ENCODE assay signal across 17 cellular contexts in genomic region chr11:67031791-67032561, GRCh38. TPM values are rescaled to one million over a fixed set of nuclear protein-coding genes. Genes with fewer than 3 reads are reported as not detected.
DNase-seq lines count a peak whose midpoint lies in the region; ATAC-seq and TF ChIP-seq lines count a peak whose summit lies in the region.
"Had no signal": no experiment of that assay in that cellular context is flagged by ENCODE, and none has a peak within 500 bp of the region (broad histone marks: within the 10 kb centered on the region; RNA-seq: fewer than 3 reads in every experiment).

No MANE protein-coding gene starts in this region.

- no peak overlapping the region for H3K27ac Mint-ChIP-seq in WTC11
- H3K27ac Mint-ChIP-seq in stimulated activated memory B cell treated with anti-CD40 and anti-IgM and Interleukin-4, amounts not matched to agents 10 μg/mL and 1 μg/mL and 100 μg/mL, for 72 hours = no peak overlapping the region
- H3K27ac Mint-ChIP-seq in activated T-helper 17 cell treated with anti-CD3 and anti-CD28 coated beads, Interleukin-2, amount 50 U/mL, for 72 hours = no peak overlapping the region
- H3K27ac Mint-ChIP-seq: activated CD8-positive, alpha-beta T cell treated with anti-CD3 and anti-CD28 coated beads for 36 hours; activated naive CD8-positive, alpha-beta T cell treated with anti-CD3 and anti-CD28 coated beads for 36 hours; CD8-positive, alpha-beta memory T cell; effector memory CD8-positive, alpha-beta T cell; T-helper 1 cell treated with Interleukin-12 subunit alpha and Interleukin-12 subunit beta and Interleukin-4 antibody, amounts not matched to agents 30 μg/mL and 1 μg/mL, for 36 hours had no signal

- no peaks in the 10 kb centered on the region for H3K36me3 Mint-ChIP-seq in WTC11
- H3K36me3 Mint-ChIP-seq in stimulated activated memory B cell treated with anti-CD40 and anti-IgM and Interleukin-4, amounts not matched to agents 10 μg/mL and 1 μg/mL and 100 μg/mL, for 72 hours = no peaks in the 10 kb centered on the region
- no peaks in the 10 kb centered on the region for H3K36me3 Mint-ChIP-seq in activated T-helper 17 cell treated with anti-CD3 and anti-CD28 coated beads, Interleukin-2, amount 50 U/mL, for 72 hours (ENCODE audit: low read depth)
- H3K36me3 Mint-ChIP-seq: activated naive CD8-positive, alpha-beta T cell treated with anti-CD3 and anti-CD28 coated beads for 36 hours; CD8-positive, alpha-beta memory T cell had no signal

- ATAC-seq in WTC11 (peak; percentile 43), HG03135 (IDR thresholded peaks at IDR 0.05; ENCODE audit: unreplicated experiment) (no peak)
- ATAC-seq in stimulated activated memory B cell treated with anti-CD40 and anti-IgM and Interleukin-4, amounts not matched to agents 10 μg/mL and 1 μg/mL and 100 μg/mL, for 72 hours = no peak
- no peak for ATAC-seq in activated T-helper 17 cell treated with anti-CD3 and anti-CD28 coated beads, Interleukin-2, amount 50 U/mL, for 72 hours (replicated peaks)
- ATAC-seq: activated CD8-positive, alpha-beta T cell treated with anti-CD3 and anti-CD28 coated beads for 36 hours; effector memory CD8-positive, alpha-beta T cell had no signal

- no peaks in the 10 kb centered on the region for H3K9me3 Mint-ChIP-seq in WTC11
- H3K9me3 Mint-ChIP-seq in stimulated activated memory B cell treated with anti-CD40 and anti-IgM and Interleukin-4, amounts not matched to agents 10 μg/mL and 1 μg/mL and 100 μg/mL, for 72 hours = no peaks in the 10 kb centered on the region
- no peaks in the 10 kb centered on the region for H3K9me3 Mint-ChIP-seq in activated T-helper 17 cell treated with anti-CD3 and anti-CD28 coated beads, Interleukin-2, amount 50 U/mL, for 72 hours
- H3K9me3 Mint-ChIP-seq: activated CD8-positive, alpha-beta T cell treated with anti-CD3 and anti-CD28 coated beads for 36 hours; activated naive CD8-positive, alpha-beta T cell treated with anti-CD3 and anti-CD28 coated beads for 36 hours; CD8-positive, alpha-beta memory T cell; effector memory CD8-positive, alpha-beta T cell; T-helper 1 cell treated with Interleukin-12 subunit alpha and Interleukin-12 subunit beta and Interleukin-4 antibody, amounts not matched to agents 30 μg/mL and 1 μg/mL, for 36 hours had no signal

- peaks cover 40% of the 10 kb centered on the region for H3K4me1 Mint-ChIP-seq in WTC11
- H3K4me1 Mint-ChIP-seq in stimulated activated memory B cell treated with anti-CD40 and anti-IgM and Interleukin-4, amounts not matched to agents 10 μg/mL and 1 μg/mL and 100 μg/mL, for 72 hours = peaks cover 56% of the 10 kb centered on the region
- H3K4me1 Mint-ChIP-seq in activated T-helper 17 cell treated with anti-CD3 and anti-CD28 coated beads, Interleukin-2, amount 50 U/mL, for 72 hours = no peaks in the 10 kb centered on the region
- H3K4me1 Mint-ChIP-seq: activated naive CD8-positive, alpha-beta T cell treated with anti-CD3 and anti-CD28 coated beads for 36 hours; CD8-positive, alpha-beta memory T cell had no signal

- POLR2A ChIA-PET in WTC11 (lab: Charles Lee) = no interaction called here

- H3K27me3 Mint-ChIP-seq in WTC11 (ENCODE audit: low read depth) = no peaks in the 10 kb centered on the region
- H3K27me3 Mint-ChIP-seq in stimulated activated memory B cell treated with anti-CD40 and anti-IgM and Interleukin-4, amounts not matched to agents 10 μg/mL and 1 μg/mL and 100 μg/mL, for 72 hours = peaks cover 91% of the 10 kb centered on the region
- H3K27me3 Mint-ChIP-seq in activated T-helper 17 cell treated with anti-CD3 and anti-CD28 coated beads, Interleukin-2, amount 50 U/mL, for 72 hours = peaks cover 16% of the 10 kb centered on the region

- TF ChIP-seq CTCF in WTC11 (IDR thresholded peaks at IDR 0.05) (no peak), fibroblast of mammary gland (conservative IDR thresholded peaks at IDR 0.05; ENCODE audit: control insufficient read depth, insufficient read depth, low read depth, low read length) (no peak)

- peak; percentile 52 for DNase-seq in HCEC 1CT
- no peak for DNase-seq in WTC11 (ENCODE audit: low spot score)
- peak; percentile 50 for DNase-seq in fibroblast of mammary gland (ENCODE audit: low read depth)
- no peak for DNase-seq in activated naive CD4-positive, alpha-beta T cell treated with anti-CD3 and anti-CD28 coated beads, Interleukin-2, amount 50 U/mL, for 16 hours
- no peak for DNase-seq in activated CD4-positive, alpha-beta T cell treated with anti-CD3 and anti-CD28 coated beads, Interleukin-2, amount 50 U/mL, for 4 hours
- DNase-seq: activated CD8-positive, alpha-beta T cell treated with anti-CD3 and anti-CD28 coated beads for 36 hours; activated naive CD8-positive, alpha-beta T cell treated with anti-CD3 and anti-CD28 coated beads for 36 hours; CD8-positive, alpha-beta memory T cell; effector memory CD8-positive, alpha-beta T cell; NCI-H146; stimulated activated CD4-positive, alpha-beta T cell treated with anti-CD3 and anti-CD28 coated beads, Interleukin-4, amount 100 ng/mL, for 24 hours; stomach had no signal

- no peak overlapping the region for H3K4me3 Mint-ChIP-seq in WTC11
- peak overlapping the region; percentile 18 for H3K4me3 Mint-ChIP-seq in stimulated activated memory B cell treated with anti-CD40 and anti-IgM and Interleukin-4, amounts not matched to agents 10 μg/mL and 1 μg/mL and 100 μg/mL, for 72 hours
- H3K4me3 Mint-ChIP-seq in activated T-helper 17 cell treated with anti-CD3 and anti-CD28 coated beads, Interleukin-2, amount 50 U/mL, for 72 hours = no peak overlapping the region
- H3K4me3 Mint-ChIP-seq: activated CD8-positive, alpha-beta T cell treated with anti-CD3 and anti-CD28 coated beads for 36 hours; activated naive CD8-positive, alpha-beta T cell treated with anti-CD3 and anti-CD28 coated beads for 36 hours; CD8-positive, alpha-beta memory T cell; effector memory CD8-positive, alpha-beta T cell; T-helper 1 cell treated with Interleukin-12 subunit alpha and Interleukin-12 subunit beta and Interleukin-4 antibody, amounts not matched to agents 30 μg/mL and 1 μg/mL, for 36 hours had no signal

- H3K4me3 ChIP-seq in fibroblast of mammary gland (ENCODE audit: control insufficient read depth, low read depth, low read length) = no peak overlapping the region
- H3K4me3 ChIP-seq: psoas muscle, stomach had no signal

- CTCF ChIA-PET in WTC11 (lab: Charles Lee) = interaction anchor here (0.6 kb wide), 1 partner anchor 13 kb away, joined by 3 read pairs; no protein-coding TSS in a partner anchor

TF ChIP-seq in WTC11, 78 proteins besides CTCF, POLR2A, EP300 and RAD21:
- no peak for TF ChIP-seq ZNF219 (CRISPR knock-in tag; IDR thresholded peaks at IDR 0.05; ENCODE audit: borderline replicate concordance)
- TF ChIP-seq TEAD1 (CRISPR knock-in tag; IDR thresholded peaks at IDR 0.05) = no peak
- TF ChIP-seq MAX (CRISPR knock-in tag; IDR thresholded peaks at IDR 0.05) = no peak
- TF ChIP-seq RELA (CRISPR knock-in tag; IDR thresholded peaks at IDR 0.05; ENCODE audit: borderline replicate concordance) = no peak
- no peak for TF ChIP-seq IRF2 (CRISPR knock-in tag; IDR thresholded peaks at IDR 0.05; ENCODE audit: borderline replicate concordance, low read depth)

RNA-seq across cellular contexts. Expression of gene SYT12, which starts 9.0 kb away (rescaled TPM):
- total RNA-seq in WTC11 (2021) = 4.6 to 7.3 TPM (median 7.1 TPM) in 3 replicates
- under 1 TPM in 1 of 2 donors, not detected in 1; 0.08 TPM for total RNA-seq in activated T-helper 17 cell treated with anti-CD3 and anti-CD28 coated beads, Interleukin-2, amount 50 U/mL, for 72 hours
- total RNA-seq: activated CD8-positive, alpha-beta T cell treated with anti-CD3 and anti-CD28 coated beads for 36 hours; activated naive CD8-positive, alpha-beta T cell treated with anti-CD3 and anti-CD28 coated beads for 36 hours; CD8-positive, alpha-beta memory T cell; stomach had no signal

RNA-seq across cellular contexts. Expression of gene RHOD, which starts 24.7 kb away (rescaled TPM):
- total RNA-seq in WTC11 (2021) = 13.1 to 16.3 TPM (median 15.9 TPM) in 3 replicates
- 1 to 10 TPM in 1 of 2 donors, under 1 TPM in 1; 0.22 to 1.2 TPM for total RNA-seq in activated T-helper 17 cell treated with anti-CD3 and anti-CD28 coated beads, Interleukin-2, amount 50 U/mL, for 72 hours

RNA-seq across cellular contexts. Expression of gene C11orf86, which starts 56.9 kb away (rescaled TPM):
- 0.44 to 0.87 TPM (median 0.68 TPM) in 3 replicates for total RNA-seq in WTC11 (2021)
- not detected for total RNA-seq in activated T-helper 17 cell treated with anti-CD3 and anti-CD28 coated beads, Interleukin-2, amount 50 U/mL, for 72 hours
- total RNA-seq: activated CD8-positive, alpha-beta T cell treated with anti-CD3 and anti-CD28 coated beads for 36 hours; activated naive CD8-positive, alpha-beta T cell treated with anti-CD3 and anti-CD28 coated beads for 36 hours; CD8-positive, alpha-beta memory T cell; psoas muscle had no signal

Comparison
In these comparisons a context has a peak if more than half of its experiments do, and no peak if none do; other contexts are left out.
1. DNase-seq: peak in HCEC 1CT (single experiment) and fibroblast of mammary gland (single experiment); none in WTC11 (single experiment), activated naive CD4-positive, alpha-beta T cell treated with anti-CD3 and anti-CD28 coated beads, Interleukin-2, amount 50 U/mL, for 16 hours (single experiment) and activated CD4-positive, alpha-beta T cell treated with anti-CD3 and anti-CD28 coated beads, Interleukin-2, amount 50 U/mL, for 4 hours (0 of 2).